14 cellular contexts compared by ENCODE assay signal in the genomic region with DNA sequence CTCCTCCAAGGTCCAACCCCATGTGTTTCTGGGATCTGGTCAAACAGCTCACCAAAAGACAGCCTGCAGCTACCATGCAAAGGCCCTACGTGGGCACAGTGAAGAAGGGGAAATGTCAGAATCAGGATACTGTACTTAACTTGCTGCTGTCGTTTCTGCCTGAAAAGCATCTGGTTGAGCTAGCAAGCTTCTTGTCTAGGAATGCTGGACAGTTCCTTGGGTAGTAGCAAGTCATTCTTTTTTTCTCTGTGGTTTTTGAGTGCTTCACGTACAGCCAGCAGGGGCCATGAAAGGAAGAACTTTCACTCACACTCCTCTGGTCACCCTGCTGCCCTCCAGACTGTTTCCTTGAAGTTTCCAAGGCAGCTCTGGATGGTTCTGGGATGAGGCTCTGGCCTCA. TPM values are rescaled to one million over a fixed set of nuclear protein-coding genes. Genes with fewer than 3 reads are reported as not detected.
A peak's percentile ranks its signal among the peaks of the same experiment; 100 is the strongest.
DNase-seq lines count a peak whose midpoint lies in the region; ATAC-seq and TF ChIP-seq lines count a peak whose summit lies in the region.
"Had no signal": no experiment of that assay in that cellular context is flagged by ENCODE, and none has a peak within 500 bp of the region (broad histone marks: within the 10 kb centered on the region; RNA-seq: fewer than 3 reads in every experiment).

No MANE protein-coding gene starts in this region.

- no peak overlapping the region for H3K27ac ChIP-seq in CD4-positive, CD25-positive, alpha-beta regulatory T cell (ENCODE audit: insufficient read depth, low read length, poor library complexity, severe bottlenecking)
- H3K27ac ChIP-seq: colonic mucosa had no signal

- H3K27me3 Mint-ChIP-seq in CD4-positive, CD25-positive, alpha-beta regulatory T cell = no peaks in the 10 kb centered on the region
- H3K27me3 Mint-ChIP-seq in IgD-negative memory B cell (no peaks in the 10 kb centered on the region), immature natural killer cell (ENCODE audit: low read depth in 3 of 3) (peaks cover 6 to 9% (median 7%) of the 10 kb centered on the region in 3 donors)
- H3K27me3 Mint-ChIP-seq: activated CD4-positive, alpha-beta memory T cell treated with anti-CD3 and anti-CD28 coated beads for 36 hours had no signal

- peaks cover 48% of the 10 kb centered on the region for H3K4me1 ChIP-seq in CD4-positive, CD25-positive, alpha-beta regulatory T cell (ENCODE audit: control insufficient read depth, insufficient read depth, low read length, poor library complexity, severe bottlenecking)

- peak; percentile 21 for TF ChIP-seq CTCF in astrocyte of the cerebellum (IDR thresholded peaks at IDR 0.05; ENCODE audit: low read depth, low read length, missing control alignments)

- peak overlapping the region in 3 of 4 donors; percentile 26 to 86 (median 38) for H3K4me3 Mint-ChIP-seq in CD4-positive, CD25-positive, alpha-beta regulatory T cell
- H3K4me3 Mint-ChIP-seq in IgD-negative memory B cell (no peak overlapping the region), immature natural killer cell (peak overlapping the region in 1 of 5 donors; percentile 10)
- H3K4me3 Mint-ChIP-seq: activated CD4-positive, alpha-beta memory T cell treated with anti-CD3 and anti-CD28 coated beads for 36 hours; T-helper 1 cell treated with Interleukin-12 subunit alpha and Interleukin-12 subunit beta and Interleukin-4 antibody, amounts not matched to agents 30 μg/mL and 1 μg/mL, for 36 hours had no signal

- DNase-seq in CD4-positive, CD25-positive, alpha-beta regulatory T cell = no peak
- DNase-seq in astrocyte of the cerebellum (ENCODE audit: low read depth) = peak; percentile 40
- no peak for DNase-seq in immature natural killer cell
- no peak for DNase-seq in left colon
- DNase-seq in sciatic nerve (ENCODE audit: low spot score) = no peak
- DNase-seq in NCI-H1694 (lab: John Stamatoyannopoulos, UW) = no peak
- no peak for DNase-seq in NCI-H2029 treated with DMSO at 0.1 percent for 48 hours (lab: John Stamatoyannopoulos, UW)
- DNase-seq: activated CD4-positive, alpha-beta memory T cell treated with anti-CD3 and anti-CD28 coated beads for 36 hours; activated gamma-delta T cell treated with Interleukin-2 at 50 U/mL for 16 hours; colonic mucosa; kidney; MM.1S had no signal

- H3K9me3 Mint-ChIP-seq in CD4-positive, CD25-positive, alpha-beta regulatory T cell = peaks cover 0 to 1% (median 0%) of the 10 kb centered on the region in 7 donors
- H3K9me3 Mint-ChIP-seq in IgD-negative memory B cell = no peaks in the 10 kb centered on the region
- no peaks in the 10 kb centered on the region for H3K9me3 Mint-ChIP-seq in immature natural killer cell
- H3K9me3 Mint-ChIP-seq: activated CD4-positive, alpha-beta memory T cell treated with anti-CD3 and anti-CD28 coated beads for 36 hours; T-helper 1 cell treated with Interleukin-12 subunit alpha and Interleukin-12 subunit beta and Interleukin-4 antibody, amounts not matched to agents 30 μg/mL and 1 μg/mL, for 36 hours had no signal

- in situ Hi-C loops in astrocyte of the cerebellum (cut with HindIII; ENCODE audit: low sequenced_read_pairs) = no loop called here

- no peak for ATAC-seq in CD4-positive, CD25-positive, alpha-beta regulatory T cell (ENCODE audit: low read depth in 2 of 2)
- ATAC-seq in left colon = no peak
- no peak for ATAC-seq in sciatic nerve

- intact Hi-C loops in left colon (cut with DNase I, micrococcal nuclease) = no loop called here
- intact Hi-C loops in sciatic nerve (cut with DNase I) = no loop called here

- H3K27me3 ChIP-seq in CD4-positive, CD25-positive, alpha-beta regulatory T cell (ENCODE audit: control insufficient read depth, insufficient read depth, low read length) = no peaks in the 10 kb centered on the region
- H3K27me3 ChIP-seq: colonic mucosa had no signal

- no peak overlapping the region for H3K4me3 ChIP-seq in CD4-positive, CD25-positive, alpha-beta regulatory T cell (ENCODE audit: low read depth, low read length)
- H3K4me3 ChIP-seq in astrocyte of the cerebellum (ENCODE audit: low read depth, low read length) = no peak overlapping the region
- H3K4me3 ChIP-seq: colonic mucosa had no signal

- H3K36me3 Mint-ChIP-seq in CD4-positive, CD25-positive, alpha-beta regulatory T cell = peaks cover 32% of the 10 kb centered on the region
- H3K36me3 Mint-ChIP-seq in IgD-negative memory B cell (peaks cover 2% of the 10 kb centered on the region), immature natural killer cell (peaks cover 9 to 14% (median 13%) of the 10 kb centered on the region in 3 donors)

- H3K4me1 Mint-ChIP-seq in CD4-positive, CD25-positive, alpha-beta regulatory T cell = peaks cover 37 to 79% (median 62%) of the 10 kb centered on the region in 4 donors
- peaks cover 41 to 47% (median 47%) of the 10 kb centered on the region in 3 donors for H3K4me1 Mint-ChIP-seq in IgD-negative memory B cell
- peaks cover 70 to 87% of the 10 kb centered on the region in 2 donors for H3K4me1 Mint-ChIP-seq in immature natural killer cell

- H3K36me3 ChIP-seq in CD4-positive, CD25-positive, alpha-beta regulatory T cell (ENCODE audit: control insufficient read depth, insufficient read depth, low read length) = peaks cover 47% of the 10 kb centered on the region

- peak overlapping the region in 2 of 3 donors; percentile 7 to 82 for H3K27ac Mint-ChIP-seq in CD4-positive, CD25-positive, alpha-beta regulatory T cell
- H3K27ac Mint-ChIP-seq in IgD-negative memory B cell = peak overlapping the region in 2 of 3 donors; percentile 45 to 71
- H3K27ac Mint-ChIP-seq in immature natural killer cell = peak overlapping the region; percentile 19 to 99 (median 82)
- H3K27ac Mint-ChIP-seq: activated CD4-positive, alpha-beta memory T cell treated with anti-CD3 and anti-CD28 coated beads for 36 hours; T-helper 1 cell treated with Interleukin-12 subunit alpha and Interleukin-12 subunit beta and Interleukin-4 antibody, amounts not matched to agents 30 μg/mL and 1 μg/mL, for 36 hours had no signal

- no peaks in the 10 kb centered on the region for H3K9me3 ChIP-seq in CD4-positive, CD25-positive, alpha-beta regulatory T cell (ENCODE audit: control insufficient read depth in 2 of 2, low read length in 2 of 2)
- H3K9me3 ChIP-seq: colonic mucosa had no signal

RNA-seq across cellular contexts. Expression of a gene that starts 24.7 kb away (rescaled TPM):
- not detected for total RNA-seq in CD4-positive, CD25-positive, alpha-beta regulatory T cell
- polyA plus RNA-seq in CD4-positive, CD25-positive, alpha-beta regulatory T cell = not detected
- polyA plus RNA-seq in IgD-negative memory B cell (not detected), immature natural killer cell (not detected)
- total RNA-seq in left colon (1 to 10 TPM; 2.1 to 2.5 TPM), sciatic nerve (0.40 TPM)

RNA-seq across cellular contexts. Expression of a gene that starts 46.6 kb away (rescaled TPM):
- total RNA-seq in CD4-positive, CD25-positive, alpha-beta regulatory T cell = 18.7 TPM
- polyA plus RNA-seq in CD4-positive, CD25-positive, alpha-beta regulatory T cell = 1 to 10 TPM; 7.4 to 7.6 (median 7.5) TPM
- polyA plus RNA-seq in IgD-negative memory B cell = 13.9 TPM
- polyA plus RNA-seq in immature natural killer cell = 10 to 100 TPM; 17.9 to 32.3 (median 18.0) TPM
- 10 to 100 TPM; 24.6 to 34.2 TPM for total RNA-seq in left colon
- 14.5 TPM for total RNA-seq in sciatic nerve

RNA-seq across cellular contexts. Expression of a gene that starts 53.3 kb away (rescaled TPM):
- 66.6 TPM for total RNA-seq in CD4-positive, CD25-positive, alpha-beta regulatory T cell
- polyA plus RNA-seq in CD4-positive, CD25-positive, alpha-beta regulatory T cell = 10 to 100 TPM; 29.3 to 39.9 (median 36.4) TPM
- polyA plus RNA-seq in IgD-negative memory B cell = 50.8 TPM
- 10 to 100 TPM; 28.6 to 73.8 (median 31.6) TPM for polyA plus RNA-seq in immature natural killer cell
- total RNA-seq in left colon = 100 to 1,000 TPM in 1 of 2 donors, 10 to 100 TPM in 1; 91.8 to 100 TPM
- total RNA-seq in sciatic nerve = 29.8 TPM

Comparison
In these comparisons a context has a peak if more than half of its experiments do, and no peak if none do; other contexts are left out.
1. H3K4me3 Mint-ChIP-seq: peak in CD4-positive, CD25-positive, alpha-beta regulatory T cell (3 of 4); none in IgD-negative memory B cell (0 of 4).
2. Peak in every context shown above with its lines, with median percentiles within 50 percentile points of each other: H3K27ac Mint-ChIP-seq.